1 cellular context compared by ENCODE assay signal in the genomic region with DNA sequence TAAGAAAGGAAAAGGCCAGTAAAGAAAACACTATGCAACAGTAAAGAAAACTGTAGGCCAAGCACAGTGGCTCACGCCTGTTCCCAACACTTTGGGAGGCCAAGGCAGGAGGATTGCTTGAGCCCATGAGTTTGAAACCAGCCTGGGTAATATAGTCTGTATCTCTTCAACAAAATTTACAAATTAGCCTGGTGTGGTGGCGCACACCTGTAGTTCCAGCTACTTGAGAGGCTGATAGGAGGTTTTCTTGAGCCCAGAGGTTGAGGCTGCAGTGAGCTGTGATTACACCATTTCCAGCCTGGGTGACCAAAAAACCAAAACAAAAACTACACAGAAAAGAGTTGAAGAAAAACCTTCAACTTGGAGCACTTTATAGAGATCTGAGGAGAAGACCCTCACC.
TF ChIP-seq lines count a peak whose summit lies in the region.

No MANE protein-coding gene starts in this region.

TF ChIP-seq in HCT116, 20 proteins besides CTCF, POLR2A, EP300 and RAD21:
- TF ChIP-seq CEBPB (IDR thresholded peaks at IDR 0.05; ENCODE audit: low read depth) = no peak
- TF ChIP-seq, protein P1, sequence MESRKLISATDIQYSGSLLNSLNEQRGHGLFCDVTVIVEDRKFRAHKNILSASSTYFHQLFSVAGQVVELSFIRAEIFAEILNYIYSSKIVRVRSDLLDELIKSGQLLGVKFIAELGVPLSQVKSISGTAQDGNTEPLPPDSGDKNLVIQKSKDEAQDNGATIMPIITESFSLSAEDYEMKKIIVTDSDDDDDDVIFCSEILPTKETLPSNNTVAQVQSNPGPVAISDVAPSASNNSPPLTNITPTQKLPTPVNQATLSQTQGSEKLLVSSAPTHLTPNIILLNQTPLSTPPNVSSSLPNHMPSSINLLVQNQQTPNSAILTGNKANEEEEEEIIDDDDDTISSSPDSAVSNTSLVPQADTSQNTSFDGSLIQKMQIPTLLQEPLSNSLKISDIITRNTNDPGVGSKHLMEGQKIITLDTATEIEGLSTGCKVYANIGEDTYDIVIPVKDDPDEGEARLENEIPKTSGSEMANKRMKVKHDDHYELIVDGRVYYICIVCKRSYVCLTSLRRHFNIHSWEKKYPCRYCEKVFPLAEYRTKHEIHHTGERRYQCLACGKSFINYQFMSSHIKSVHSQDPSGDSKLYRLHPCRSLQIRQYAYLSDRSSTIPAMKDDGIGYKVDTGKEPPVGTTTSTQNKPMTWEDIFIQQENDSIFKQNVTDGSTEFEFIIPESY (IDR thresholded peaks at IDR 0.05; ENCODE audit: extremely low read depth, insufficient replicate concordance, low read length) = no peak
